1 cellular context compared by ENCODE assay signal in genomic region chr3:30233924-30234666, GRCh38.
TF ChIP-seq lines count a peak whose summit lies in the region.

No MANE protein-coding gene starts in this region.

TF ChIP-seq in HepG2, 621 proteins besides CTCF, POLR2A, EP300 and RAD21 (continued from another document and continues in another):
- TF ChIP-seq, protein P1, sequence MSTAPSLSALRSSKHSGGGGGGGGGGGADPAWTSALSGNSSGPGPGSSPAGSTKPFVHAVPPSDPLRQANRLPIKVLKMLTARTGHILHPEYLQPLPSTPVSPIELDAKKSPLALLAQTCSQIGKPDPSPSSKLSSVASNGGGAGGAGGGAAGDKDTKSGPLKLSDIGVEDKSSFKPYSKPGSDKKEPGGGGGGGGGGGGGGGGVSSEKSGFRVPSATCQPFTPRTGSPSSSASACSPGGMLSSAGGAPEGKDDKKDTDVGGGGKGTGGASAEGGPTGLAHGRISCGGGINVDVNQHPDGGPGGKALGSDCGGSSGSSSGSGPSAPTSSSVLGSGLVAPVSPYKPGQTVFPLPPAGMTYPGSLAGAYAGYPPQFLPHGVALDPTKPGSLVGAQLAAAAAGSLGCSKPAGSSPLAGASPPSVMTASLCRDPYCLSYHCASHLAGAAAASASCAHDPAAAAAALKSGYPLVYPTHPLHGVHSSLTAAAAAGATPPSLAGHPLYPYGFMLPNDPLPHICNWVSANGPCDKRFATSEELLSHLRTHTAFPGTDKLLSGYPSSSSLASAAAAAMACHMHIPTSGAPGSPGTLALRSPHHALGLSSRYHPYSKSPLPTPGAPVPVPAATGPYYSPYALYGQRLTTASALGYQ (CRISPR knock-in tag; IDR thresholded peaks at IDR 0.05) = no peak
- TF ChIP-seq, protein P2, sequence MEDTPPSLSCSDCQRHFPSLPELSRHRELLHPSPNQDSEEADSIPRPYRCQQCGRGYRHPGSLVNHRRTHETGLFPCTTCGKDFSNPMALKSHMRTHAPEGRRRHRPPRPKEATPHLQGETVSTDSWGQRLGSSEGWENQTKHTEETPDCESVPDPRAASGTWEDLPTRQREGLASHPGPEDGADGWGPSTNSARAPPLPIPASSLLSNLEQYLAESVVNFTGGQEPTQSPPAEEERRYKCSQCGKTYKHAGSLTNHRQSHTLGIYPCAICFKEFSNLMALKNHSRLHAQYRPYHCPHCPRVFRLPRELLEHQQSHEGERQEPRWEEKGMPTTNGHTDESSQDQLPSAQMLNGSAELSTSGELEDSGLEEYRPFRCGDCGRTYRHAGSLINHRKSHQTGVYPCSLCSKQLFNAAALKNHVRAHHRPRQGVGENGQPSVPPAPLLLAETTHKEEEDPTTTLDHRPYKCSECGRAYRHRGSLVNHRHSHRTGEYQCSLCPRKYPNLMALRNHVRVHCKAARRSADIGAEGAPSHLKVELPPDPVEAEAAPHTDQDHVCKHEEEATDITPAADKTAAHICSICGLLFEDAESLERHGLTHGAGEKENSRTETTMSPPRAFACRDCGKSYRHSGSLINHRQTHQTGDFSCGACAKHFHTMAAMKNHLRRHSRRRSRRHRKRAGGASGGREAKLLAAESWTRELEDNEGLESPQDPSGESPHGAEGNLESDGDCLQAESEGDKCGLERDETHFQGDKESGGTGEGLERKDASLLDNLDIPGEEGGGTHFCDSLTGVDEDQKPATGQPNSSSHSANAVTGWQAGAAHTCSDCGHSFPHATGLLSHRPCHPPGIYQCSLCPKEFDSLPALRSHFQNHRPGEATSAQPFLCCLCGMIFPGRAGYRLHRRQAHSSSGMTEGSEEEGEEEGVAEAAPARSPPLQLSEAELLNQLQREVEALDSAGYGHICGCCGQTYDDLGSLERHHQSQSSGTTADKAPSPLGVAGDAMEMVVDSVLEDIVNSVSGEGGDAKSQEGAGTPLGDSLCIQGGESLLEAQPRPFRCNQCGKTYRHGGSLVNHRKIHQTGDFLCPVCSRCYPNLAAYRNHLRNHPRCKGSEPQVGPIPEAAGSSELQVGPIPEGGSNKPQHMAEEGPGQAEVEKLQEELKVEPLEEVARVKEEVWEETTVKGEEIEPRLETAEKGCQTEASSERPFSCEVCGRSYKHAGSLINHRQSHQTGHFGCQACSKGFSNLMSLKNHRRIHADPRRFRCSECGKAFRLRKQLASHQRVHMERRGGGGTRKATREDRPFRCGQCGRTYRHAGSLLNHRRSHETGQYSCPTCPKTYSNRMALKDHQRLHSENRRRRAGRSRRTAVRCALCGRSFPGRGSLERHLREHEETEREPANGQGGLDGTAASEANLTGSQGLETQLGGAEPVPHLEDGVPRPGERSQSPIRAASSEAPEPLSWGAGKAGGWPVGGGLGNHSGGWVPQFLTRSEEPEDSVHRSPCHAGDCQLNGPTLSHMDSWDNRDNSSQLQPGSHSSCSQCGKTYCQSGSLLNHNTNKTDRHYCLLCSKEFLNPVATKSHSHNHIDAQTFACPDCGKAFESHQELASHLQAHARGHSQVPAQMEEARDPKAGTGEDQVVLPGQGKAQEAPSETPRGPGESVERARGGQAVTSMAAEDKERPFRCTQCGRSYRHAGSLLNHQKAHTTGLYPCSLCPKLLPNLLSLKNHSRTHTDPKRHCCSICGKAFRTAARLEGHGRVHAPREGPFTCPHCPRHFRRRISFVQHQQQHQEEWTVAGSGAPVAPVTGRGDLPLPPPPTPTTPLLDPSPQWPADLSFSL (CRISPR knock-in tag; IDR thresholded peaks at IDR 0.05) = no peak
- TF ChIP-seq FOSL2 (CRISPR knock-in tag; IDR thresholded peaks at IDR 0.05) (no peak), PAWR (CRISPR knock-in tag; IDR thresholded peaks at IDR 0.05; ENCODE audit: borderline replicate concordance) (no peak), ZC3H4 (CRISPR knock-in tag; IDR thresholded peaks at IDR 0.05; ENCODE audit: borderline replicate concordance) (no peak), ZNF501 (CRISPR knock-in tag; IDR thresholded peaks at IDR 0.05) (no peak), ZNF746 (CRISPR knock-in tag; IDR thresholded peaks at IDR 0.05) (no peak), ZNF253 (CRISPR knock-in tag; IDR thresholded peaks at IDR 0.05; ENCODE audit: borderline replicate concordance) (no peak), RBAK (CRISPR knock-in tag; IDR thresholded peaks at IDR 0.05) (no peak), MYNN (CRISPR knock-in tag; IDR thresholded peaks at IDR 0.05; ENCODE audit: low read depth) (no peak), SOX5 (CRISPR knock-in tag; IDR thresholded peaks at IDR 0.05; ENCODE audit: borderline replicate concordance) (peak; percentile 8; the same call in 1 of the 2 replicates), MTF1 (CRISPR knock-in tag; IDR thresholded peaks at IDR 0.05) (no peak), YEATS4 (CRISPR knock-in tag; IDR thresholded peaks at IDR 0.05; ENCODE audit: borderline replicate concordance) (no peak), CHD2 (IDR thresholded peaks at IDR 0.05; ENCODE audit: low read depth, low read length) (no peak), SMAD1 (CRISPR knock-in tag; IDR thresholded peaks at IDR 0.05; ENCODE audit: borderline replicate concordance, low read depth) (no peak), SOX13 (IDR thresholded peaks at IDR 0.05) (no peak), SOX13 (CRISPR knock-in tag; conservative IDR thresholded peaks at IDR 0.05 in 1 of 2, IDR thresholded peaks at IDR 0.05 in 1 of 2) (peak in 1 of 2 experiments; percentile 22; a peak in 1 of 4 replicates), PBX2 (CRISPR knock-in tag; IDR thresholded peaks at IDR 0.05) (no peak), YEATS2 (CRISPR knock-in tag; IDR thresholded peaks at IDR 0.05; ENCODE audit: borderline replicate concordance) (no peak), HNF1A (IDR thresholded peaks at IDR 0.05; ENCODE audit: low read depth) (peak; percentile 47; the same call in 1 of the 2 replicates), HNF1A (CRISPR knock-in tag; IDR thresholded peaks at IDR 0.05; ENCODE audit: borderline replicate concordance) (peak; percentile 31; the same call in 1 of the 2 replicates), TCF7 (IDR thresholded peaks at IDR 0.05; ENCODE audit: low read depth) (no peak), ZHX1 (CRISPR knock-in tag; IDR thresholded peaks at IDR 0.05; ENCODE audit: low read depth) (no peak)
- TF ChIP-seq, protein P3, sequence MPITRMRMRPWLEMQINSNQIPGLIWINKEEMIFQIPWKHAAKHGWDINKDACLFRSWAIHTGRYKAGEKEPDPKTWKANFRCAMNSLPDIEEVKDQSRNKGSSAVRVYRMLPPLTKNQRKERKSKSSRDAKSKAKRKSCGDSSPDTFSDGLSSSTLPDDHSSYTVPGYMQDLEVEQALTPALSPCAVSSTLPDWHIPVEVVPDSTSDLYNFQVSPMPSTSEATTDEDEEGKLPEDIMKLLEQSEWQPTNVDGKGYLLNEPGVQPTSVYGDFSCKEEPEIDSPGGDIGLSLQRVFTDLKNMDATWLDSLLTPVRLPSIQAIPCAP (CRISPR knock-in tag; IDR thresholded peaks at IDR 0.05; ENCODE audit: low read depth) = no peak
- TF ChIP-seq, protein P4, sequence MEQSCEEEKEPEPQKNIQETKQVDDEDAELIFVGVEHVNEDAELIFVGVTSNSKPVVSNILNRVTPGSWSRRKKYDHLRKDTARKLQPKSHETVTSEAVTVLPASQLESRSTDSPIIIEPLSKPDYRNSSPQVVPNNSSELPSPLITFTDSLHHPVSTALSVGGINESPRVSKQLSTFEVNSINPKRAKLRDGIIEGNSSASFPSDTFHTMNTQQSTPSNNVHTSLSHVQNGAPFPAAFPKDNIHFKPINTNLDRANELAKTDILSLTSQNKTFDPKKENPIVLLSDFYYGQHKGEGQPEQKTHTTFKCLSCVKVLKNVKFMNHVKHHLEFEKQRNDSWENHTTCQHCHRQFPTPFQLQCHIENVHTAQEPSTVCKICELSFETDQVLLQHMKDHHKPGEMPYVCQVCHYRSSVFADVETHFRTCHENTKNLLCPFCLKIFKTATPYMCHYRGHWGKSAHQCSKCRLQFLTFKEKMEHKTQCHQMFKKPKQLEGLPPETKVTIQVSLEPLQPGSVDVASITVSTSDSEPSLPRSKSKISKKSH (CRISPR knock-in tag; IDR thresholded peaks at IDR 0.05; ENCODE audit: borderline replicate concordance) = no peak
- TF ChIP-seq, protein P5, sequence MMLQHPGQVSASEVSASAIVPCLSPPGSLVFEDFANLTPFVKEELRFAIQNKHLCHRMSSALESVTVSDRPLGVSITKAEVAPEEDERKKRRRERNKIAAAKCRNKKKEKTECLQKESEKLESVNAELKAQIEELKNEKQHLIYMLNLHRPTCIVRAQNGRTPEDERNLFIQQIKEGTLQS (CRISPR knock-in tag; IDR thresholded peaks at IDR 0.05) = no peak
- TF ChIP-seq, protein P6, sequence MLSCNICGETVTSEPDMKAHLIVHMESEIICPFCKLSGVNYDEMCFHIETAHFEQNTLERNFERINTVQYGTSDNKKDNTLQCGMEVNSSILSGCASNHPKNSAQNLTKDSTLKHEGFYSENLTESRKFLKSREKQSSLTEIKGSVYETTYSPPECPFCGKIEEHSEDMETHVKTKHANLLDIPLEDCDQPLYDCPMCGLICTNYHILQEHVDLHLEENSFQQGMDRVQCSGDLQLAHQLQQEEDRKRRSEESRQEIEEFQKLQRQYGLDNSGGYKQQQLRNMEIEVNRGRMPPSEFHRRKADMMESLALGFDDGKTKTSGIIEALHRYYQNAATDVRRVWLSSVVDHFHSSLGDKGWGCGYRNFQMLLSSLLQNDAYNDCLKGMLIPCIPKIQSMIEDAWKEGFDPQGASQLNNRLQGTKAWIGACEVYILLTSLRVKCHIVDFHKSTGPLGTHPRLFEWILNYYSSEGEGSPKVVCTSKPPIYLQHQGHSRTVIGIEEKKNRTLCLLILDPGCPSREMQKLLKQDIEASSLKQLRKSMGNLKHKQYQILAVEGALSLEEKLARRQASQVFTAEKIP (CRISPR knock-in tag; IDR thresholded peaks at IDR 0.05; ENCODE audit: borderline replicate concordance) = no peak
- TF ChIP-seq, protein P7, sequence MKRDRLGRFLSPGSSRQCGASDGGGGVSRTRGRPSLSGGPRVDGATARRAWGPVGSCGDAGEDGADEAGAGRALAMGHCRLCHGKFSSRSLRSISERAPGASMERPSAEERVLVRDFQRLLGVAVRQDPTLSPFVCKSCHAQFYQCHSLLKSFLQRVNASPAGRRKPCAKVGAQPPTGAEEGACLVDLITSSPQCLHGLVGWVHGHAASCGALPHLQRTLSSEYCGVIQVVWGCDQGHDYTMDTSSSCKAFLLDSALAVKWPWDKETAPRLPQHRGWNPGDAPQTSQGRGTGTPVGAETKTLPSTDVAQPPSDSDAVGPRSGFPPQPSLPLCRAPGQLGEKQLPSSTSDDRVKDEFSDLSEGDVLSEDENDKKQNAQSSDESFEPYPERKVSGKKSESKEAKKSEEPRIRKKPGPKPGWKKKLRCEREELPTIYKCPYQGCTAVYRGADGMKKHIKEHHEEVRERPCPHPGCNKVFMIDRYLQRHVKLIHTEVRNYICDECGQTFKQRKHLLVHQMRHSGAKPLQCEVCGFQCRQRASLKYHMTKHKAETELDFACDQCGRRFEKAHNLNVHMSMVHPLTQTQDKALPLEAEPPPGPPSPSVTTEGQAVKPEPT (CRISPR knock-in tag; IDR thresholded peaks at IDR 0.05; ENCODE audit: low read depth) = no peak
- TF ChIP-seq, protein P8, sequence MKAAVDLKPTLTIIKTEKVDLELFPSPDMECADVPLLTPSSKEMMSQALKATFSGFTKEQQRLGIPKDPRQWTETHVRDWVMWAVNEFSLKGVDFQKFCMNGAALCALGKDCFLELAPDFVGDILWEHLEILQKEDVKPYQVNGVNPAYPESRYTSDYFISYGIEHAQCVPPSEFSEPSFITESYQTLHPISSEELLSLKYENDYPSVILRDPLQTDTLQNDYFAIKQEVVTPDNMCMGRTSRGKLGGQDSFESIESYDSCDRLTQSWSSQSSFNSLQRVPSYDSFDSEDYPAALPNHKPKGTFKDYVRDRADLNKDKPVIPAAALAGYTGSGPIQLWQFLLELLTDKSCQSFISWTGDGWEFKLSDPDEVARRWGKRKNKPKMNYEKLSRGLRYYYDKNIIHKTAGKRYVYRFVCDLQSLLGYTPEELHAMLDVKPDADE (CRISPR knock-in tag; IDR thresholded peaks at IDR 0.05) = no peak
